In the genomic region with DNA sequence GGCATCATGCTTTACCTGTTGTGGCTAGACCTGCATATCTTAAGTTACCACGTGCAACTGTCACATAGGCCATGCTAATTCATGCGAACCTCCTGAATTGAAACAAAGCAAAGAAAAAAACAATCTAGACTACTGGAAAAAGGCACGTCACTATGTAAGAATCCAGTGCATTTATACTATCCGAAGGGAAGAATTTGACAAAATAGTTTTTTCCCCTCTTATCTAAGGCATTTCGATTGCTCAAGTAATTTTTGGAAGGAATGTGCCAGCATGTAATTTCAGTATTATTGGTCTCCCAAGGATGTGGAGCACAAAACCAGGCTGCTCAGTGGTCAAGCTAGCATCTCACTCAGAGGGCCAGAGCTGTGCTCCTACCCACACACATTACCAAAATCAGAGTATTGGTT, we compare ENCODE assay signal across 16 cellular contexts. TPM values are rescaled to one million over a fixed set of nuclear protein-coding genes. Genes with fewer than 3 reads are reported as not detected.
DNase-seq lines count a peak whose midpoint lies in the region; ATAC-seq, FAIRE-seq and TF ChIP-seq lines count a peak whose summit lies in the region.
"Had no signal": no experiment of that assay in that cellular context is flagged by ENCODE, and none has a peak within 500 bp of the region (broad histone marks: within the 10 kb centered on the region; RNA-seq: fewer than 3 reads in every experiment).

No MANE protein-coding gene starts in this region.

- FAIRE-seq in pancreas (lab: Jason Lieb, UNC), result no peak

- no peak for TF ChIP-seq POLR2A in tibial nerve (IDR thresholded peaks at IDR 0.05)

- 50 to 58% methylated on average over 5 of the region's 5 CpGs for WGBS in pancreas, 2 donors
- WGBS in tibial nerve, 2 donors, result 50 to 56% methylated on average over 5 of the region's 5 CpGs

- H3K27ac ChIP-seq in pancreas, result peak overlapping the region in 2 of 4 donors; percentile 6 to 34
- no peak overlapping the region for H3K27ac ChIP-seq in tibial nerve
- H3K27ac ChIP-seq: RWPE1 had no signal

- DNase-seq in AG20443 (ENCODE audit: low spot score), result peak; percentile 84
- DNase-seq in M059J (ENCODE audit: low read depth), result peak; percentile 34
- DNase-seq in fibroblast of peridontal ligament (ENCODE audit: extremely low read depth), result peak; percentile 87
- DNase-seq in pancreas, result no peak
- no peak for DNase-seq in RPMI8226
- DNase-seq in inferior parietal cortex (ENCODE audit: extremely low spot score), result no peak
- no peak for DNase-seq in NCI-H510A (lab: John Stamatoyannopoulos, UW)
- no peak for DNase-seq in tibial nerve (ENCODE audit: low spot score in 2 of 2)
- DNase-seq: activated CD4-positive, alpha-beta T cell treated with anti-CD3 and anti-CD28 coated beads for 36 hours; COR-L47; foreskin fibroblast; midbrain; NCI-H2029 treated with DMSO at 0.1 percent for 48 hours; NCI-H774 had no signal

- H3K9me3 ChIP-seq in pancreas (no peaks in the 10 kb centered on the region), tibial nerve (no peaks in the 10 kb centered on the region)

- intact Hi-C loops in pancreas (cut with DNase I), result no loop called here

- TF ChIP-seq CTCF in pancreas (IDR thresholded peaks at IDR 0.05) (no peak), tibial nerve (IDR thresholded peaks at IDR 0.05) (no peak)

- no peak for TF ChIP-seq EP300 in tibial nerve (IDR thresholded peaks at IDR 0.05)

- H3K4me3 ChIP-seq in pancreas, result no peak overlapping the region
- no peak overlapping the region for H3K4me3 ChIP-seq in tibial nerve

- ATAC-seq in pancreas, result peak; percentile 56 to 68 (median 65)
- ATAC-seq: activated CD4-positive, alpha-beta T cell treated with anti-CD3 and anti-CD28 coated beads for 36 hours; activated naive CD4-positive, alpha-beta T cell treated with anti-CD3 and anti-CD28 coated beads, Interleukin-2, amount 50 U/mL, for 72 hours had no signal

- H3K27me3 ChIP-seq in pancreas (no peaks in the 10 kb centered on the region), tibial nerve (no peaks in the 10 kb centered on the region)

- no peaks in the 10 kb centered on the region for H3K4me1 ChIP-seq in pancreas
- peaks cover 0 to 7% (median 0%) of the 10 kb centered on the region in 4 donors for H3K4me1 ChIP-seq in tibial nerve

- H3K36me3 ChIP-seq in pancreas, result no peaks in the 10 kb centered on the region
- H3K36me3 ChIP-seq in tibial nerve, result peaks cover 0 to 16% (median 0%) of the 10 kb centered on the region in 3 donors

RNA-seq across cellular contexts. Expression of gene C1orf198, which starts 31.5 kb away (rescaled TPM):
- total RNA-seq in M059J (2014; rRNA removed; shearing (Covaris generic)), result 56.8 and 83.4 TPM in 2 replicates
- total RNA-seq in pancreas (10 to 100 TPM; 17.7 to 35.3 (median 22.2) TPM), tibial nerve (100 to 1,000 TPM in 3 of 4 donors, 10 to 100 TPM in 1; 91.9 to 162 (median 113) TPM)
- 10 to 100 TPM; 16.5 to 19.4 TPM for polyA plus RNA-seq in pancreas

Comparison
In these comparisons a context has a peak if more than half of its experiments do, and no peak if none do; other contexts are left out.
1. DNase-seq: peak in AG20443 (single experiment), M059J (single experiment) and fibroblast of peridontal ligament (single experiment); none in pancreas (0 of 6), RPMI8226 (single experiment), inferior parietal cortex (single experiment), NCI-H510A (single experiment) and tibial nerve (0 of 2).